19 cellular contexts compared by ENCODE assay signal in the genomic region with DNA sequence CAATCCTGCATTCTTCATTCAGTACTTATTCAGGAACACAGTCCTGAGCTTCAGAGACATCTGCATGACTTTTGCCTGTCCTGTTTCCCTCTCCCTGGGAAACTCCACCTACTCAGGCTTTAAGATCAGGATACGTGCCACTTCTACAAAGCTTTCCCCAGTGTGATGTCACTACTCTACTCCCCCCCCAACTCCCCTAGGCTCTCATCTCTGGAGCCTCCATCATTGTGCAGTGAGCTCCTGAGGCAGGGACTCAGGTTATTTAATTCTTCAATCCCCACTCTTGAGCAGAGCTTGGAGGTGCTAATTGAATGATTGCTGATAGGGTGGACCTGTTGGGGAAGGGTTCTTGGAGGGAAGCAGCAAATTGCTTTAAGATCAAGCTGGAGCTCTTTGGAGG. TPM values are rescaled to one million over a fixed set of nuclear protein-coding genes. Genes with fewer than 3 reads are reported as not detected.
DNase-seq lines count a peak whose midpoint lies in the region; ATAC-seq and TF ChIP-seq lines count a peak whose summit lies in the region.
"Had no signal": no experiment of that assay in that cellular context is flagged by ENCODE, and none has a peak within 500 bp of the region (broad histone marks: within the 10 kb centered on the region; RNA-seq: fewer than 3 reads in every experiment).

No MANE protein-coding gene starts in this region.

- TF ChIP-seq CTCF in heart right ventricle (IDR thresholded peaks at IDR 0.05) (no peak), mesothelial cell of epicardium (IDR thresholded peaks at IDR 0.05; ENCODE audit: unreplicated experiment) (no peak), type B pancreatic cell (conservative IDR thresholded peaks at IDR 0.05) (no peak)

- intact Hi-C loops in heart right ventricle (cut with DNase I) (loop anchor here in 1 of 10 donors (5.0 kb wide), 1 partner anchor 52 kb away; no protein-coding TSS in a partner anchor), cardiac septum (cut with DNase I) (no loop called here)
- intact Hi-C loops in activated T-helper 1 cell treated with anti-CD3 and anti-CD28 coated beads, Interleukin-12 subunit alpha, Interleukin-12 subunit beta, Interleukin-2, Interleukin-4 antibody, amounts not matched to agents 30 ng/mL and 10 ng/mL and 1 ng/mL, durations not matched to agents 14 hours and 24 hours and 36 hours (cut with micrococcal nuclease), result no loop called here

- peaks cover 0 to 56% (median 34%) of the 10 kb centered on the region in 9 donors for H3K4me1 ChIP-seq in heart right ventricle
- H3K4me1 ChIP-seq: uterus had no signal

- no peaks in the 10 kb centered on the region for H3K9me3 Mint-ChIP-seq in activated T-helper 1 cell treated with anti-CD3 and anti-CD28 coated beads, Interleukin-12 subunit alpha, Interleukin-12 subunit beta, Interleukin-2, Interleukin-4 antibody, amounts not matched to agents 30 ng/mL and 10 ng/mL and 1 ng/mL, durations not matched to agents 14 hours and 24 hours and 36 hours
- H3K9me3 Mint-ChIP-seq in mesothelial cell of epicardium (no peaks in the 10 kb centered on the region), type B pancreatic cell (no peaks in the 10 kb centered on the region)
- H3K9me3 Mint-ChIP-seq: activated B cell treated with CpG ODN at 0.5 μM for 24 hours had no signal

- H3K36me3 Mint-ChIP-seq in activated T-helper 1 cell treated with anti-CD3 and anti-CD28 coated beads, Interleukin-12 subunit alpha, Interleukin-12 subunit beta, Interleukin-2, Interleukin-4 antibody, amounts not matched to agents 30 ng/mL and 10 ng/mL and 1 ng/mL, durations not matched to agents 14 hours and 24 hours and 36 hours (ENCODE audit: low read depth), result no peaks in the 10 kb centered on the region
- H3K36me3 Mint-ChIP-seq in mesothelial cell of epicardium (no peaks in the 10 kb centered on the region), type B pancreatic cell (no peaks in the 10 kb centered on the region)

- H3K36me3 ChIP-seq in heart right ventricle, result peaks cover 0 to 5% (median 0%) of the 10 kb centered on the region in 9 donors
- H3K36me3 ChIP-seq: uterus had no signal

- H3K27me3 Mint-ChIP-seq in activated T-helper 1 cell treated with anti-CD3 and anti-CD28 coated beads, Interleukin-12 subunit alpha, Interleukin-12 subunit beta, Interleukin-2, Interleukin-4 antibody, amounts not matched to agents 30 ng/mL and 10 ng/mL and 1 ng/mL, durations not matched to agents 14 hours and 24 hours and 36 hours (ENCODE audit: insufficient read depth), result peaks cover 14% of the 10 kb centered on the region
- peaks cover 94% of the 10 kb centered on the region for H3K27me3 Mint-ChIP-seq in mesothelial cell of epicardium (ENCODE audit: low read depth)
- peaks cover 84% of the 10 kb centered on the region for H3K27me3 Mint-ChIP-seq in type B pancreatic cell

- H3K27me3 ChIP-seq in heart right ventricle, result peaks cover 0 to 33% (median 12%) of the 10 kb centered on the region in 7 donors
- H3K27me3 ChIP-seq: uterus had no signal

- peak overlapping the region; percentile 9 for H3K4me3 Mint-ChIP-seq in activated T-helper 1 cell treated with anti-CD3 and anti-CD28 coated beads, Interleukin-12 subunit alpha, Interleukin-12 subunit beta, Interleukin-2, Interleukin-4 antibody, amounts not matched to agents 30 ng/mL and 10 ng/mL and 1 ng/mL, durations not matched to agents 14 hours and 24 hours and 36 hours
- H3K4me3 Mint-ChIP-seq in mesothelial cell of epicardium (peak overlapping the region; percentile 33), type B pancreatic cell (peak overlapping the region; percentile 65)
- H3K4me3 Mint-ChIP-seq: activated B cell treated with CpG ODN at 0.5 μM for 24 hours had no signal

- ATAC-seq in heart right ventricle, result no peak

- H3K9me3 ChIP-seq in heart right ventricle, result no peaks in the 10 kb centered on the region
- H3K9me3 ChIP-seq: uterus had no signal

- peak overlapping the region in 2 of 10 donors; percentile 82 to 88 for H3K27ac ChIP-seq in heart right ventricle
- H3K27ac ChIP-seq: epithelial cell of prostate, RWPE1, uterus had no signal

- DNase-seq in heart right ventricle, result no peak
- DNase-seq in cardiac septum (ENCODE audit: low spot score), result no peak
- DNase-seq in activated T-helper 1 cell treated with anti-CD3 and anti-CD28 coated beads, Interleukin-12 subunit alpha, Interleukin-12 subunit beta, Interleukin-2, Interleukin-4 antibody, amounts not matched to agents 30 ng/mL and 10 ng/mL and 1 ng/mL, durations not matched to agents 14 hours and 24 hours and 36 hours (ENCODE audit: low spot score), result no peak
- no peak for DNase-seq in mesothelial cell of epicardium (ENCODE audit: low spot score in 2 of 2, unreplicated experiment in 2 of 2)
- DNase-seq in type B pancreatic cell (ENCODE audit: extremely low spot score, unreplicated experiment), result no peak
- DNase-seq in stimulated activated naive CD4-positive, alpha-beta T cell treated with Interleukin-2 at 50 U/mL for 16 hours (lab: John Stamatoyannopoulos, UW), result no peak
- no peak for DNase-seq in germinal center (ENCODE audit: low spot score)
- no peak for DNase-seq in NCI-H82 (lab: John Stamatoyannopoulos, UW)
- DNase-seq: activated B cell treated with CpG ODN at 0.5 μM for 24 hours, cortex of kidney, NCI-H1694 treated with DMSO at 0.1 percent for 48 hours, NCI-H446, uterus had no signal

- H3K4me1 Mint-ChIP-seq in activated T-helper 1 cell treated with anti-CD3 and anti-CD28 coated beads, Interleukin-12 subunit alpha, Interleukin-12 subunit beta, Interleukin-2, Interleukin-4 antibody, amounts not matched to agents 30 ng/mL and 10 ng/mL and 1 ng/mL, durations not matched to agents 14 hours and 24 hours and 36 hours (ENCODE audit: low read depth), result peaks cover 38% of the 10 kb centered on the region
- H3K4me1 Mint-ChIP-seq in mesothelial cell of epicardium (peaks cover 2% of the 10 kb centered on the region), type B pancreatic cell (ENCODE audit: unreplicated experiment) (no peaks in the 10 kb centered on the region)

- H3K27ac Mint-ChIP-seq in activated T-helper 1 cell treated with anti-CD3 and anti-CD28 coated beads, Interleukin-12 subunit alpha, Interleukin-12 subunit beta, Interleukin-2, Interleukin-4 antibody, amounts not matched to agents 30 ng/mL and 10 ng/mL and 1 ng/mL, durations not matched to agents 14 hours and 24 hours and 36 hours, result no peak overlapping the region
- H3K27ac Mint-ChIP-seq in mesothelial cell of epicardium, result no peak overlapping the region
- H3K27ac Mint-ChIP-seq in type B pancreatic cell, result peak overlapping the region; percentile 10
- H3K27ac Mint-ChIP-seq: activated B cell treated with CpG ODN at 0.5 μM for 24 hours had no signal

- peak overlapping the region in 7 of 10 donors; percentile 51 to 72 (median 65) for H3K4me3 ChIP-seq in heart right ventricle
- H3K4me3 ChIP-seq: lung had no signal

- 16 to 22% methylated on average over 1 of the region's 1 CpG for WGBS in heart right ventricle, 2 donors

RNA-seq across cellular contexts. Expression of a gene that starts 1.2 kb away (rescaled TPM):
- 10 to 100 TPM; 12.1 to 59.2 (median 29.5) TPM for total RNA-seq in heart right ventricle
- under 1 TPM; 0.68 to 0.80 TPM for polyA plus RNA-seq in heart right ventricle
- total RNA-seq in cardiac septum, result 25.0 TPM
- 2.8 TPM in 2 replicates for total RNA-seq in activated T-helper 1 cell treated with anti-CD3 and anti-CD28 coated beads, Interleukin-12 subunit alpha, Interleukin-12 subunit beta, Interleukin-2, Interleukin-4 antibody, amounts not matched to agents 30 ng/mL and 10 ng/mL and 1 ng/mL, durations not matched to agents 14 hours and 24 hours and 36 hours
- total RNA-seq in mesothelial cell of epicardium, result 0.34 TPM in 1 of 3 replicates, not detected in the others
- total RNA-seq in type B pancreatic cell (ENCODE audit: low replicate concordance), result 0.43 TPM in 1 of 2 replicates, not detected in the other
- total RNA-seq: activated B cell treated with CpG ODN at 0.5 μM for 24 hours, glomerular endothelial cell, lung, subcutaneous adipose tissue had no signal
- polyA plus RNA-seq: AG04450, lung had no signal

RNA-seq across cellular contexts. Expression of a gene that starts 20.5 kb away (rescaled TPM):
- 1 to 10 TPM in 1 of 10 donors, under 1 TPM in 9; 0.07 to 3.7 (median 0.19) TPM for total RNA-seq in heart right ventricle
- under 1 TPM; 0.39 to 0.51 TPM for polyA plus RNA-seq in heart right ventricle
- 0.05 TPM for total RNA-seq in cardiac septum
- 0.69 and 0.75 TPM in 2 replicates for total RNA-seq in activated T-helper 1 cell treated with anti-CD3 and anti-CD28 coated beads, Interleukin-12 subunit alpha, Interleukin-12 subunit beta, Interleukin-2, Interleukin-4 antibody, amounts not matched to agents 30 ng/mL and 10 ng/mL and 1 ng/mL, durations not matched to agents 14 hours and 24 hours and 36 hours
- 0.54 to 0.69 TPM (median 0.60 TPM) in 3 replicates for total RNA-seq in mesothelial cell of epicardium
- total RNA-seq in type B pancreatic cell (ENCODE audit: low replicate concordance), result 0.21 and 0.53 TPM in 2 replicates
- total RNA-seq: activated B cell treated with CpG ODN at 0.5 μM for 24 hours, glomerular endothelial cell, subcutaneous adipose tissue had no signal
- polyA plus RNA-seq: AG04450 had no signal

RNA-seq across cellular contexts. Expression of a gene that starts 31.2 kb away (rescaled TPM):
- 10 to 100 TPM; 11.5 to 27.5 (median 14.3) TPM for total RNA-seq in heart right ventricle
- polyA plus RNA-seq in heart right ventricle, result 10 to 100 TPM; 12.8 to 25.1 TPM
- 20.5 TPM for total RNA-seq in cardiac septum
- total RNA-seq in activated T-helper 1 cell treated with anti-CD3 and anti-CD28 coated beads, Interleukin-12 subunit alpha, Interleukin-12 subunit beta, Interleukin-2, Interleukin-4 antibody, amounts not matched to agents 30 ng/mL and 10 ng/mL and 1 ng/mL, durations not matched to agents 14 hours and 24 hours and 36 hours, result 0.10 TPM in 2 replicates
- 5.6 to 5.7 TPM (median 5.6 TPM) in 3 replicates for total RNA-seq in mesothelial cell of epicardium
- 0.83 and 4.3 TPM in 2 replicates for total RNA-seq in type B pancreatic cell (ENCODE audit: low replicate concordance)
- total RNA-seq: activated B cell treated with CpG ODN at 0.5 μM for 24 hours had no signal

Comparison
In these comparisons a context has a peak if more than half of its experiments do, and no peak if none do; other contexts are left out.
1. H3K4me3 Mint-ChIP-seq: peak in every context shown above with its lines; median percentile 65 in type B pancreatic cell; 33 in mesothelial cell of epicardium; 9 in activated T-helper 1 cell treated with anti-CD3 and anti-CD28 coated beads, Interleukin-12 subunit alpha, Interleukin-12 subunit beta, Interleukin-2, Interleukin-4 antibody, amounts not matched to agents 30 ng/mL and 10 ng/mL and 1 ng/mL, durations not matched to agents 14 hours and 24 hours and 36 hours.